Comparison of ENCODE assay signal across 19 cellular contexts in genomic region chr13:42602910-42603309, GRCh38. TPM values are rescaled to one million over a fixed set of nuclear protein-coding genes. Genes with fewer than 3 reads are reported as not detected.
DNase-seq lines count a peak whose midpoint lies in the region; ATAC-seq and TF ChIP-seq lines count a peak whose summit lies in the region.
"Had no signal": no experiment of that assay in that cellular context is flagged by ENCODE, and none has a peak within 500 bp of the region (broad histone marks: within the 10 kb centered on the region; RNA-seq: fewer than 3 reads in every experiment).

No MANE protein-coding gene starts in this region.

- H3K27me3 ChIP-seq in SJCRH30, result no peaks in the 10 kb centered on the region; the same call in 1 of the 2 replicates
- no peaks in the 10 kb centered on the region for H3K27me3 ChIP-seq in testis
- H3K27me3 ChIP-seq: MG63 had no signal

- H3K36me3 ChIP-seq in SJCRH30 (no peaks in the 10 kb centered on the region), testis (ENCODE audit: low read depth, missing control alignments) (no peaks in the 10 kb centered on the region)
- H3K36me3 ChIP-seq: MG63, prostate gland had no signal

- DNase-seq in GM10248 (ENCODE audit: extremely low spot score), result peak; percentile 32
- DNase-seq in NCI-H128 (lab: John Stamatoyannopoulos, UW; ENCODE audit: unreplicated experiment), result no peak
- DNase-seq in SJCRH30, result no peak
- DNase-seq in testis, result no peak
- DNase-seq in caudate nucleus (lab: John Stamatoyannopoulos, UW), result no peak
- DNase-seq: activated CD4-positive, alpha-beta memory T cell treated with anti-CD3 and anti-CD28 coated beads, Interleukin-2, amount 10 ng/mL, durations not matched to agents 7 days and 5 days; activated naive CD4-positive, alpha-beta T cell treated with Interleukin-2 at 50 U/mL for 16 hours; central memory CD4-positive, alpha-beta T cell; DMS 273 treated with DMSO at 0.1 percent for 48 hours; MG63; midbrain; NCI-H69; stimulated activated CD4-positive, alpha-beta T cell treated with anti-CD3 and anti-CD28 coated beads, Interleukin-4, amount 100 ng/mL, for 1 hour; SW 1271 had no signal

- H3K4me1 ChIP-seq in SJCRH30, result no peaks in the 10 kb centered on the region
- H3K4me1 ChIP-seq in testis, result no peaks in the 10 kb centered on the region
- H3K4me1 ChIP-seq: prostate gland had no signal

- no peak for TF ChIP-seq CTCF in GM10248 (IDR thresholded peaks at IDR 0.05; ENCODE audit: control extremely low read depth, extremely low read depth, low read depth, missing control alignments)
- TF ChIP-seq CTCF in testis (IDR thresholded peaks at IDR 0.05), result no peak

- H3K9me3 ChIP-seq in SJCRH30 (replicated peaks) (no peaks in the 10 kb centered on the region), testis (no peaks in the 10 kb centered on the region)
- H3K9me3 ChIP-seq: MG63, prostate gland had no signal

- ATAC-seq in GM19351 (IDR thresholded peaks at IDR 0.05; ENCODE audit: unreplicated experiment) (peak; percentile 89), HG02678 (IDR thresholded peaks at IDR 0.05; ENCODE audit: unreplicated experiment) (peak; percentile 85), HG03521 (IDR thresholded peaks at IDR 0.05; ENCODE audit: unreplicated experiment) (peak; percentile 78)
- ATAC-seq: esophagus mucosa had no signal

- WGBS in testis, 2 donors, result 74 to 82% methylated on average over 1 of the region's 1 CpG

- H3K27ac ChIP-seq in SJCRH30, result no peak overlapping the region
- no peak overlapping the region for H3K27ac ChIP-seq in testis
- no peak overlapping the region for H3K27ac ChIP-seq in caudate nucleus (ENCODE audit: low read depth, low read length)
- H3K27ac ChIP-seq: prostate gland had no signal

- intact Hi-C loops in testis (cut with DNase I; ENCODE audit: low total_unique reads), result no loop called here

- H3K4me3 ChIP-seq in SJCRH30 (no peak overlapping the region), testis (no peak overlapping the region)
- H3K4me3 ChIP-seq: MG63, prostate gland had no signal

- no peak for TF ChIP-seq POLR2A in testis (IDR thresholded peaks at IDR 0.05)

- CTCF ChIA-PET in GM10248 (lab: Yijun Ruan, JAX), result interaction anchor here (0.7 kb wide), 1 partner anchor 9 kb away, joined by 3 read pairs; no protein-coding TSS in a partner anchor

- POLR2A ChIA-PET in GM10248 (lab: Yijun Ruan, JAX), result interaction anchor here (0.5 kb wide), 1 partner anchor 62 kb away, joined by 3 read pairs; no protein-coding TSS in a partner anchor

RNA-seq across cellular contexts. Expression of gene TNFSF11, which starts 29.0 kb away (rescaled TPM):
- total RNA-seq in SJCRH30 (2014; rRNA removed; shearing (Covaris generic)), result not detected in 2 replicates
- total RNA-seq in testis, result 1 to 10 TPM in 1 of 2 donors, under 1 TPM in 1; 0.93 to 2.0 TPM
- 1.8 TPM for polyA plus RNA-seq in testis (ENCODE audit: insufficient read depth, low read depth, low replicate concordance)
